ENCODE assay signal across 13 cellular contexts in genomic region chr12:120865094-120865493, GRCh38.
"Had no signal": no experiment of that assay in that cellular context is flagged by ENCODE, and none has a peak within 500 bp of the region (broad histone marks: within the 10 kb centered on the region; RNA-seq: fewer than 3 reads in every experiment).

No MANE protein-coding gene starts in this region.

- ATAC-seq: left lobe of liver; naive thymus-derived CD8-positive, alpha-beta T cell; stimulated activated memory B cell treated with anti-CD40 and anti-IgM and Interleukin-4, amounts not matched to agents 10 μg/mL and 1 μg/mL and 100 μg/mL, for 72 hours; T-cell had no signal

- H3K27me3 ChIP-seq: ascending aorta, breast epithelium had no signal

- DNase-seq: activated CD8-positive, alpha-beta memory T cell treated with anti-CD3 and anti-CD28 coated beads for 24 hours; activated gamma-delta T cell; endodermal cell; naive thymus-derived CD8-positive, alpha-beta T cell; stimulated activated CD4-positive, alpha-beta T cell treated with anti-CD3 and anti-CD28 coated beads, Interleukin-12 subunit alpha, Interleukin-12 subunit beta, amount 100 ng/mL, for 4 hours; T-cell; T1000 had no signal

- H3K9me3 Mint-ChIP-seq: endodermal cell; naive thymus-derived CD8-positive, alpha-beta T cell; stimulated activated memory B cell treated with anti-CD40 and anti-IgM and Interleukin-4, amounts not matched to agents 10 μg/mL and 1 μg/mL and 100 μg/mL, for 72 hours; T-cell; type B pancreatic cell had no signal

- H3K4me1 Mint-ChIP-seq: endodermal cell had no signal

- H3K27me3 Mint-ChIP-seq: naive thymus-derived CD8-positive, alpha-beta T cell; stimulated activated memory B cell treated with anti-CD40 and anti-IgM and Interleukin-4, amounts not matched to agents 10 μg/mL and 1 μg/mL and 100 μg/mL, for 72 hours; T-cell; type B pancreatic cell had no signal

- H3K4me3 ChIP-seq: ascending aorta, breast epithelium, SK-N-MC had no signal

- H3K36me3 ChIP-seq: ascending aorta, breast epithelium had no signal

- H3K36me3 Mint-ChIP-seq: stimulated activated memory B cell treated with anti-CD40 and anti-IgM and Interleukin-4, amounts not matched to agents 10 μg/mL and 1 μg/mL and 100 μg/mL, for 72 hours had no signal

- H3K4me1 ChIP-seq: ascending aorta, breast epithelium had no signal

- H3K4me3 Mint-ChIP-seq: endodermal cell; naive thymus-derived CD8-positive, alpha-beta T cell; stimulated activated memory B cell treated with anti-CD40 and anti-IgM and Interleukin-4, amounts not matched to agents 10 μg/mL and 1 μg/mL and 100 μg/mL, for 72 hours; T-cell; type B pancreatic cell had no signal

- H3K9me3 ChIP-seq: ascending aorta, breast epithelium had no signal

- H3K27ac ChIP-seq: ascending aorta, breast epithelium, SK-N-MC had no signal

- H3K27ac Mint-ChIP-seq: endodermal cell; naive thymus-derived CD8-positive, alpha-beta T cell; stimulated activated memory B cell treated with anti-CD40 and anti-IgM and Interleukin-4, amounts not matched to agents 10 μg/mL and 1 μg/mL and 100 μg/mL, for 72 hours; T-cell; type B pancreatic cell had no signal
